Comparison of ENCODE assay signal across 13 cellular contexts in the genomic region with DNA sequence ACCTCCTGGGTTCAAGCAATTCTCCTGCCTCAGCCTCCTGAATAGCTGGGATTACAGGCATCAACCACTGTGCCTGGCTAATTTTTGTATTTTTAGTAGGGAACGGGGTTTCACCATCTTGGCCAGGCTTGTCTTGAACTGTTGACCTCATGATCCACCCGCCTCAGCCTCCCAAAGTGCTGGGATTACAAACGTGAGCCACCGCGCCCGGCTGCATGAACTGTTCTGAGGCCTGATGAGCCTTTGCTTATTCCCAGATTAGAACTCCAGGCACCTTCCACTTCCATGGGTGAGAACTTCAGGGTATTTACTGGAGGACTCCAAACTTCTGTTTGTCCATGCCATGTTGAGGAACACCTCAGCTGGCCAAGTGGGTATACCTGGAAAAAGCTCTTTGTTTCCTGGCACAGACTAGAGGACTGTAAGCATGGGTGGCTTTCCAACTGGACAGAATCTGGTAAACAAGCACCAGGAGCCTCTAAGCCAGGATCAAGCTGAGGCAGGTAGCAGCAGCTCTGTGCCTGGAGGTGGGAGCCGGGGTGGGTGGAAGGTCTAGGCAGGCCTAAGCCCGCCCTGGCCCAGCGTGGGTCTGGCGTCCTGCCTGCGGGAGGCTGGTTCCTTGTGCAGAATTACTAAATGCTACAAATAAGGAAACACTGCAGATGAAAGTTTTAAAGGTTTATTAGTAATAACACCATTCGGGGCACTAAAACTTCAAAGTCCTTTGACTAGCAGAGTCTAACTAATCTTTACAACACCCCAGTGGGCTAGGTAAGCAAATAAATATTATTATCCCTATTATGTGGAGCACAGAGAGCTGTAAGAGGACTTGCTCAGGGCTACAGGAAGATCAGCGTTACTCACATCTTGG.
DNase-seq lines count a peak whose midpoint lies in the region; ATAC-seq and TF ChIP-seq lines count a peak whose summit lies in the region.
"Had no signal": no experiment of that assay in that cellular context is flagged by ENCODE, and none has a peak within 500 bp of the region (broad histone marks: within the 10 kb centered on the region; RNA-seq: fewer than 3 reads in every experiment).

No MANE protein-coding gene starts in this region.

- no peak for ATAC-seq in HG02588 (IDR thresholded peaks at IDR 0.05; ENCODE audit: unreplicated experiment)

- no peaks in the 10 kb centered on the region for H3K9me3 ChIP-seq in breast epithelium

- DNase-seq in LoVo (ENCODE audit: low spot score) = peak; percentile 74
- peak in 1 of 2 donors; percentile 86 for DNase-seq in breast epithelium (ENCODE audit: low spot score in 2 of 2)
- DNase-seq in mesothelial cell of epicardium (ENCODE audit: low spot score in 2 of 2, unreplicated experiment in 2 of 2) = no peak
- DNase-seq in ureter (ENCODE audit: low spot score) = peak; percentile 83
- DNase-seq in GF-D8 (lab: John Stamatoyannopoulos, UW) = no peak
- DNase-seq in CD14-positive monocyte (ENCODE audit: low spot score) = no peak
- DNase-seq: activated CD8-positive, alpha-beta memory T cell treated with anti-CD3 and anti-CD28 coated beads for 24 hours; activated naive CD4-positive, alpha-beta T cell treated with anti-CD3 and anti-CD28 coated beads, Interleukin-2, amount 50 U/mL, for 16 hours; CD4-positive, alpha-beta memory T cell; erythroblast; NCI-H526 treated with DMSO at 0.1 percent for 48 hours; Right ventricle myocardium superior had no signal

- TF ChIP-seq POLR2A in breast epithelium (IDR thresholded peaks at IDR 0.05) = no peak

- H3K27me3 ChIP-seq in breast epithelium = no peaks in the 10 kb centered on the region

- H3K36me3 ChIP-seq in breast epithelium = no peaks in the 10 kb centered on the region

- peak overlapping the region; percentile 60 to 80 for H3K27ac ChIP-seq in breast epithelium

- no peak for TF ChIP-seq CTCF in breast epithelium (IDR thresholded peaks at IDR 0.05)
- no peak for TF ChIP-seq CTCF in mesothelial cell of epicardium (IDR thresholded peaks at IDR 0.05; ENCODE audit: unreplicated experiment)
- no peak for TF ChIP-seq CTCF in CD14-positive monocyte (IDR thresholded peaks at IDR 0.05)

- H3K4me1 Mint-ChIP-seq in mesothelial cell of epicardium (peaks cover 21% of the 10 kb centered on the region), CD14-positive monocyte (no peaks in the 10 kb centered on the region)
- H3K4me1 Mint-ChIP-seq: CD4-positive, alpha-beta memory T cell had no signal

- intact Hi-C loops in breast epithelium (cut with DNase I; ENCODE audit: low total_unique reads) (no loop called here), CD14-positive monocyte (cut with micrococcal nuclease) (no loop called here)

- H3K4me3 Mint-ChIP-seq in mesothelial cell of epicardium (no peak overlapping the region), CD14-positive monocyte (no peak overlapping the region)
- H3K4me3 Mint-ChIP-seq: CD4-positive, alpha-beta memory T cell had no signal

- H3K36me3 Mint-ChIP-seq in mesothelial cell of epicardium (no peaks in the 10 kb centered on the region), CD14-positive monocyte (no peaks in the 10 kb centered on the region)
- H3K36me3 Mint-ChIP-seq: CD4-positive, alpha-beta memory T cell had no signal

- no peaks in the 10 kb centered on the region for H3K4me1 ChIP-seq in breast epithelium

- H3K4me3 ChIP-seq in breast epithelium = no peak overlapping the region

- H3K27ac Mint-ChIP-seq in mesothelial cell of epicardium (peak overlapping the region; percentile 50), CD14-positive monocyte (no peak overlapping the region)
- H3K27ac Mint-ChIP-seq: CD4-positive, alpha-beta memory T cell had no signal

- no peaks in the 10 kb centered on the region for H3K9me3 Mint-ChIP-seq in mesothelial cell of epicardium
- peaks cover 2 to 8% (median 5%) of the 10 kb centered on the region in 7 donors for H3K9me3 Mint-ChIP-seq in CD14-positive monocyte

- no peaks in the 10 kb centered on the region for H3K27me3 Mint-ChIP-seq in mesothelial cell of epicardium (ENCODE audit: low read depth)
- peaks cover 0 to 1% (median 0%) of the 10 kb centered on the region in 3 donors for H3K27me3 Mint-ChIP-seq in CD14-positive monocyte (ENCODE audit: low read depth in 3 of 3)
- H3K27me3 Mint-ChIP-seq: CD4-positive, alpha-beta memory T cell had no signal

Comparison
In these comparisons a context has a peak if more than half of its experiments do, and no peak if none do; other contexts are left out.
1. DNase-seq: peak in LoVo (single experiment) and ureter (single experiment); none in mesothelial cell of epicardium (0 of 2), GF-D8 (single experiment) and CD14-positive monocyte (single experiment).